Comparison of ENCODE assay signal across 12 cellular contexts in the genomic region with DNA sequence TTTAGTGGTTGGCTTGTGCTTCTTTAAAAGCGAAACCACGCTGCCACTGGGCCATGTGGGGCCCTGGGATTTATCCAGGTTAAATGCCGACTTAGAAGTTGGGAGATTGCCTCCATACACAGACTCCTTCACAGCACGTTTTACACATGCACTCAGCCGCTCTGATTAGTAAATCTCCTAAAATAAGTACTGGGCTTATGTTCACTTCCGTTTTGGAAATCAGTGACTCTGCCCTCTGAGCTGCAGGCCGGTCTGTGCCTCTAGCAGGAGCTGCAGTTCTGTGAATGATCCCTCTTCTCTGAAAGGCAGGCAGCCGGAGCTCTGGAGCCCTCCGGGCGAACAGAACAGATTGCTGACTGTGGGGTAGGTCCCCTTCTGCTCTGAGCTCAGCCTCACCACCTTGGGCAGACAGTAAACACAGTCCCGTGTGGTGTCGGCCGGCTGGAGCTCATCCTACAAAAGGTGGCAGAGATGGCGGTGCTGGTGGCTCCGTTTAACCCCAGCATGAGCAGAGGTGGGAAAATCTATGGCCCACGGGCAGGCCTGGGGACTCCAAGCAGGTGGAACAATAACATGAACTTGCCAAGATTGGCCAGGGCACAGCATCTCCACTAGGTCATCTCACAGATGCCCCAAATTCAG. TPM values are rescaled to one million over a fixed set of nuclear protein-coding genes. Genes with fewer than 3 reads are reported as not detected.
DNase-seq lines count a peak whose midpoint lies in the region; ATAC-seq and TF ChIP-seq lines count a peak whose summit lies in the region.
"Had no signal": no experiment of that assay in that cellular context is flagged by ENCODE, and none has a peak within 500 bp of the region (broad histone marks: within the 10 kb centered on the region; RNA-seq: fewer than 3 reads in every experiment).

No MANE protein-coding gene starts in this region.

- DNase-seq in breast epithelium (ENCODE audit: low spot score in 2 of 2) = no peak
- DNase-seq in MCF 10A (ENCODE audit: unreplicated experiment) = no peak
- DNase-seq in NCI-H510A (lab: John Stamatoyannopoulos, UW) = no peak
- no peak for DNase-seq in GM19240 (ENCODE audit: insufficient read length, low spot score)
- DNase-seq in activated CD4-positive, CD25-positive, alpha-beta regulatory T cell treated with anti-CD3 and anti-CD28 coated beads, Interleukin-2, amount 50 U/mL, for 72 hours = no peak
- DNase-seq: stimulated activated CD4-positive, alpha-beta T cell treated with anti-CD3 and anti-CD28 coated beads, Interleukin-2, amount 100 ng/mL, for 24 hours had no signal

- H3K9me3 ChIP-seq in breast epithelium (no peaks in the 10 kb centered on the region), esophagus (ENCODE audit: control insufficient read depth in 2 of 2, insufficient read depth in 1 of 2, low read depth in 1 of 2, low read length in 1 of 2) (no peaks in the 10 kb centered on the region), muscle layer of colon (ENCODE audit: low read length) (no peaks in the 10 kb centered on the region)
- H3K9me3 ChIP-seq: A549 had no signal

- H3K27ac Mint-ChIP-seq in MCF 10A (ENCODE audit: low read depth, unreplicated experiment) = no peak overlapping the region

- H3K27me3 Mint-ChIP-seq in MCF 10A (ENCODE audit: insufficient read depth, unreplicated experiment) = no peaks in the 10 kb centered on the region

- H3K4me3 ChIP-seq in breast epithelium (peak overlapping the region; percentile 15 to 55 (median 27)), esophagus (ENCODE audit: low read depth in 1 of 2, low read length in 2 of 2) (no peak overlapping the region), muscle layer of colon (ENCODE audit: low read depth in 1 of 2, low read length in 2 of 2) (peak overlapping the region in 1 of 2 donors; percentile 51)
- H3K4me3 ChIP-seq: A549, K562 had no signal

- no TSS peak for BruUV-seq in MCF 10A (replicated peaks; lab: Mats Ljungman, UMichigan)

- no peak overlapping the region for H3K9ac ChIP-seq in muscle layer of colon (ENCODE audit: low read length)

- TF ChIP-seq CTCF in breast epithelium (IDR thresholded peaks at IDR 0.05) = no peak
- no peak for TF ChIP-seq CTCF in MCF 10A (IDR thresholded peaks at IDR 0.05; ENCODE audit: unreplicated experiment)

- POLR2A ChIA-PET in MCF 10A (lab: Yijun Ruan, JAX) = no interaction called here

- no peak overlapping the region for H3K4me3 Mint-ChIP-seq in MCF 10A (ENCODE audit: unreplicated experiment)

- no peak for ATAC-seq in GM18870 (IDR thresholded peaks at IDR 0.05; ENCODE audit: unreplicated experiment)
- ATAC-seq: A549, K562 had no signal

- H3K36me3 ChIP-seq in breast epithelium (no peaks in the 10 kb centered on the region), esophagus (ENCODE audit: control insufficient read depth in 2 of 2, insufficient read depth in 2 of 2, low read length in 1 of 2) (no peaks in the 10 kb centered on the region), muscle layer of colon (ENCODE audit: insufficient read depth, low read length) (no peaks in the 10 kb centered on the region)

- CTCF ChIA-PET in MCF 10A (lab: Yijun Ruan, JAX) = interaction anchor here (0.5 kb wide), 1 partner anchor 13 kb away, joined by 3 read pairs; no protein-coding TSS in a partner anchor

- intact Hi-C loops in breast epithelium (cut with DNase I; ENCODE audit: low total_unique reads) = no loop called here
- intact Hi-C loops in MCF 10A (cut with micrococcal nuclease) = no loop called here

- H3K4me1 ChIP-seq in breast epithelium (no peaks in the 10 kb centered on the region), esophagus (ENCODE audit: control insufficient read depth in 2 of 2, insufficient read depth in 2 of 2, low read length in 1 of 2) (peaks cover 3 to 5% of the 10 kb centered on the region in 2 donors), muscle layer of colon (ENCODE audit: insufficient read depth, low read length) (peaks cover 17% of the 10 kb centered on the region)

- H3K9me3 Mint-ChIP-seq in MCF 10A (ENCODE audit: unreplicated experiment) = no peaks in the 10 kb centered on the region

- TF ChIP-seq POLR2A in breast epithelium (IDR thresholded peaks at IDR 0.05) = no peak

- H3K27me3 ChIP-seq in breast epithelium (no peaks in the 10 kb centered on the region), esophagus (ENCODE audit: control insufficient read depth in 1 of 2, insufficient read depth in 2 of 2, low read length in 2 of 2) (no peaks in the 10 kb centered on the region), muscle layer of colon (ENCODE audit: control insufficient read depth in 1 of 2, insufficient read depth in 2 of 2, low read length in 2 of 2) (no peaks in the 10 kb centered on the region)

- 41 to 54% methylated on average over 16 of the region's 16 CpGs for WGBS in esophagus, 2 donors

- H3K4me1 Mint-ChIP-seq in MCF 10A (ENCODE audit: insufficient read depth, unreplicated experiment) = no peaks in the 10 kb centered on the region

- no peaks in the 10 kb centered on the region for H3K36me3 Mint-ChIP-seq in MCF 10A (ENCODE audit: insufficient read depth, unreplicated experiment)

- H3K27ac ChIP-seq in breast epithelium (peak overlapping the region; percentile 29 to 90), esophagus (ENCODE audit: low read depth in 2 of 2, low read length in 1 of 2) (peak overlapping the region; percentile 40 to 80), muscle layer of colon (ENCODE audit: low read depth, low read length) (peak overlapping the region; percentile 48)
- H3K27ac ChIP-seq: A549 had no signal

RNA-seq across cellular contexts. Expression of gene RAB17, which starts 9.8 kb away (rescaled TPM):
- total RNA-seq in breast epithelium (10 to 100 TPM in 2 of 3 donors, not detected in 1; 39.7 to 43.9 TPM), MCF 10A (2022) (10.6 and 17.2 TPM in 2 replicates)
- 10 to 100 TPM in 1 of 2 donors, 1 to 10 TPM in 1; 7.0 to 10.9 TPM for polyA plus RNA-seq in esophagus
- polyA plus RNA-seq: K562 had no signal

RNA-seq across cellular contexts. Expression of gene LRRFIP1, which starts 27.1 kb away (rescaled TPM):
- total RNA-seq in breast epithelium (100 to 1,000 TPM in 2 of 3 donors, 10 to 100 TPM in 1; 82.6 to 136 (median 130) TPM), MCF 10A (2022) (197 and 201 TPM in 2 replicates)
- 10 to 100 TPM; 58.9 to 69.5 TPM for polyA plus RNA-seq in esophagus

RNA-seq across cellular contexts. Expression of gene PRLH, which starts 34.0 kb away (rescaled TPM):
- total RNA-seq in breast epithelium = not detected
- not detected in 2 replicates for total RNA-seq in MCF 10A (2022)
- polyA plus RNA-seq in esophagus = not detected
- total RNA-seq: dermis microvascular lymphatic vessel endothelial cell, K562 had no signal
- polyA plus RNA-seq: A549, K562 had no signal

Comparison
In these comparisons a context has a peak if more than half of its experiments do, and no peak if none do; other contexts are left out.
1. H3K4me3 ChIP-seq: peak in breast epithelium (3 of 3); none in esophagus (0 of 2).
2. Peak in every context shown above with its lines, with median percentiles within 50 percentile points of each other: H3K27ac ChIP-seq.